In genomic region chr14:61526405-61527312, GRCh38 we compare ENCODE assay signal across 1 cellular context.
TF ChIP-seq lines count a peak whose summit lies in the region.

No MANE protein-coding gene starts in this region.

TF ChIP-seq in HepG2, 621 proteins besides CTCF, POLR2A, EP300 and RAD21 (continued from another document):
- peak; percentile 77 for TF ChIP-seq PAXIP1 (CRISPR knock-in tag; conservative IDR thresholded peaks at IDR 0.05)
- no peak for TF ChIP-seq IRX3 (CRISPR knock-in tag; IDR thresholded peaks at IDR 0.05; ENCODE audit: borderline replicate concordance, low read depth)
- no peak for TF ChIP-seq NKX3-1 (CRISPR knock-in tag; IDR thresholded peaks at IDR 0.05)
- TF ChIP-seq, protein P1, sequence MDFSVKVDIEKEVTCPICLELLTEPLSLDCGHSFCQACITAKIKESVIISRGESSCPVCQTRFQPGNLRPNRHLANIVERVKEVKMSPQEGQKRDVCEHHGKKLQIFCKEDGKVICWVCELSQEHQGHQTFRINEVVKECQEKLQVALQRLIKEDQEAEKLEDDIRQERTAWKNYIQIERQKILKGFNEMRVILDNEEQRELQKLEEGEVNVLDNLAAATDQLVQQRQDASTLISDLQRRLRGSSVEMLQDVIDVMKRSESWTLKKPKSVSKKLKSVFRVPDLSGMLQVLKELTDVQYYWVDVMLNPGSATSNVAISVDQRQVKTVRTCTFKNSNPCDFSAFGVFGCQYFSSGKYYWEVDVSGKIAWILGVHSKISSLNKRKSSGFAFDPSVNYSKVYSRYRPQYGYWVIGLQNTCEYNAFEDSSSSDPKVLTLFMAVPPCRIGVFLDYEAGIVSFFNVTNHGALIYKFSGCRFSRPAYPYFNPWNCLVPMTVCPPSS (IDR thresholded peaks at IDR 0.05), result no peak
- TF ChIP-seq, protein P2, sequence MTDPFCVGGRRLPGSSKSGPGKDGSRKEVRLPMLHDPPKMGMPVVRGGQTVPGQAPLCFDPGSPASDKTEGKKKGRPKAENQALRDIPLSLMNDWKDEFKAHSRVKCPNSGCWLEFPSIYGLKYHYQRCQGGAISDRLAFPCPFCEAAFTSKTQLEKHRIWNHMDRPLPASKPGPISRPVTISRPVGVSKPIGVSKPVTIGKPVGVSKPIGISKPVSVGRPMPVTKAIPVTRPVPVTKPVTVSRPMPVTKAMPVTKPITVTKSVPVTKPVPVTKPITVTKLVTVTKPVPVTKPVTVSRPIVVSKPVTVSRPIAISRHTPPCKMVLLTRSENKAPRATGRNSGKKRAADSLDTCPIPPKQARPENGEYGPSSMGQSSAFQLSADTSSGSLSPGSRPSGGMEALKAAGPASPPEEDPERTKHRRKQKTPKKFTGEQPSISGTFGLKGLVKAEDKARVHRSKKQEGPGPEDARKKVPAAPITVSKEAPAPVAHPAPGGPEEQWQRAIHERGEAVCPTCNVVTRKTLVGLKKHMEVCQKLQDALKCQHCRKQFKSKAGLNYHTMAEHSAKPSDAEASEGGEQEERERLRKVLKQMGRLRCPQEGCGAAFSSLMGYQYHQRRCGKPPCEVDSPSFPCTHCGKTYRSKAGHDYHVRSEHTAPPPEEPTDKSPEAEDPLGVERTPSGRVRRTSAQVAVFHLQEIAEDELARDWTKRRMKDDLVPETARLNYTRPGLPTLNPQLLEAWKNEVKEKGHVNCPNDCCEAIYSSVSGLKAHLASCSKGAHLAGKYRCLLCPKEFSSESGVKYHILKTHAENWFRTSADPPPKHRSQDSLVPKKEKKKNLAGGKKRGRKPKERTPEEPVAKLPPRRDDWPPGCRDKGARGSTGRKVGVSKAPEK (CRISPR knock-in tag; IDR thresholded peaks at IDR 0.05; ENCODE audit: borderline replicate concordance), result no peak
- TF ChIP-seq, protein P3, sequence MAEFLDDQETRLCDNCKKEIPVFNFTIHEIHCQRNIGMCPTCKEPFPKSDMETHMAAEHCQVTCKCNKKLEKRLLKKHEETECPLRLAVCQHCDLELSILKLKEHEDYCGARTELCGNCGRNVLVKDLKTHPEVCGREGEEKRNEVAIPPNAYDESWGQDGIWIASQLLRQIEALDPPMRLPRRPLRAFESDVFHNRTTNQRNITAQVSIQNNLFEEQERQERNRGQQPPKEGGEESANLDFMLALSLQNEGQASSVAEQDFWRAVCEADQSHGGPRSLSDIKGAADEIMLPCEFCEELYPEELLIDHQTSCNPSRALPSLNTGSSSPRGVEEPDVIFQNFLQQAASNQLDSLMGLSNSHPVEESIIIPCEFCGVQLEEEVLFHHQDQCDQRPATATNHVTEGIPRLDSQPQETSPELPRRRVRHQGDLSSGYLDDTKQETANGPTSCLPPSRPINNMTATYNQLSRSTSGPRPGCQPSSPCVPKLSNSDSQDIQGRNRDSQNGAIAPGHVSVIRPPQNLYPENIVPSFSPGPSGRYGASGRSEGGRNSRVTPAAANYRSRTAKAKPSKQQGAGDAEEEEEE (CRISPR knock-in tag; IDR thresholded peaks at IDR 0.05; ENCODE audit: borderline replicate concordance), result no peak
- TF ChIP-seq RFX5 (IDR thresholded peaks at IDR 0.05; ENCODE audit: low read depth, low read length), result no peak
- no peak for TF ChIP-seq NBN (conservative IDR thresholded peaks at IDR 0.05)
- TF ChIP-seq CSRNP2 (CRISPR knock-in tag; conservative IDR thresholded peaks at IDR 0.05; ENCODE audit: low read depth), result no peak
- TF ChIP-seq FLYWCH1 (CRISPR knock-in tag; IDR thresholded peaks at IDR 0.05), result no peak
- TF ChIP-seq, protein P4, sequence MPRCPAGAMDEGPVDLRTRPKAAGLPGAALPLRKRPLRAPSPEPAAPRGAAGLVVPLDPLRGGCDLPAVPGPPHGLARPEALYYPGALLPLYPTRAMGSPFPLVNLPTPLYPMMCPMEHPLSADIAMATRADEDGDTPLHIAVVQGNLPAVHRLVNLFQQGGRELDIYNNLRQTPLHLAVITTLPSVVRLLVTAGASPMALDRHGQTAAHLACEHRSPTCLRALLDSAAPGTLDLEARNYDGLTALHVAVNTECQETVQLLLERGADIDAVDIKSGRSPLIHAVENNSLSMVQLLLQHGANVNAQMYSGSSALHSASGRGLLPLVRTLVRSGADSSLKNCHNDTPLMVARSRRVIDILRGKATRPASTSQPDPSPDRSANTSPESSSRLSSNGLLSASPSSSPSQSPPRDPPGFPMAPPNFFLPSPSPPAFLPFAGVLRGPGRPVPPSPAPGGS (CRISPR knock-in tag; IDR thresholded peaks at IDR 0.05), result no peak
